In the genomic region with DNA sequence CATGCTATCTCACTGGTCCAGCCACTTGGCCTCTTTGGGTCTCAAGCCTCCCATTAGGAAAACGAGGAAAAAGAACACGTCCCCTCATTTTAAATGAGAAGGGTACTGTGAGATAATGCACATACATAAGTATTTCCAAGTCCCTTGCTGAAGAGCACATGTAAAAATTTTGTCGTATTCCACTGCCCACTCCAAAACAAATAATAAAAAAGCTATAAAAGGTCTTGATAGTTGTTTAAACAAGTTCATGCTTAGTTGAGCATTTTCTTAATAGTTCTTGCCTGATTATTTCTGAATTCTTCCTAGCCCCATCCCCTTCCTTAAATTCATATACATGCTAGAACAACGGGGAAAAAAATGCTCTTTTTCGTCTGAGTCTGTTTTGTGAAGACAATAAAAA, we compare ENCODE assay signal across 9 cellular contexts.
"Had no signal": no experiment of that assay in that cellular context is flagged by ENCODE, and none has a peak within 500 bp of the region (broad histone marks: within the 10 kb centered on the region; RNA-seq: fewer than 3 reads in every experiment).

No MANE protein-coding gene starts in this region.

- H2AFZ ChIP-seq: GM23248, GM23338 had no signal

- DNase-seq: GM23248, GOT3, H7, H9, HCEC 1CT, HFFc6 had no signal

- H3K4me1 ChIP-seq: HAP-1 had no signal

- H3K27ac ChIP-seq: GM23248 had no signal

- H3K9me3 ChIP-seq: HAP-1 had no signal

- H3K9ac ChIP-seq: GM23248 had no signal

- H3K4me1 Mint-ChIP-seq: GM23338, H9 had no signal

- ATAC-seq: GM23338, HCT116 had no signal

- H3K36me3 ChIP-seq: HAP-1 had no signal

- H3K4me2 ChIP-seq: GM23338 had no signal

- H3K4me3 ChIP-seq: GM23248, GM23338, HAP-1 had no signal

- H3K9me3 Mint-ChIP-seq: GM23338, H9, HFFc6 had no signal

- H3K27ac Mint-ChIP-seq: GM23338, H9, HFFc6 had no signal

- H3K4me3 Mint-ChIP-seq: GM23338, H9, HFFc6 had no signal
